17 cellular contexts compared by ENCODE assay signal in genomic region chr3:173055228-173055933, GRCh38.
"Had no signal": no experiment of that assay in that cellular context is flagged by ENCODE, and none has a peak within 500 bp of the region (broad histone marks: within the 10 kb centered on the region; RNA-seq: fewer than 3 reads in every experiment).

No MANE protein-coding gene starts in this region.

- H3K4me3 ChIP-seq: gastrocnemius medialis, left ventricle myocardium inferior, right atrium auricular region, transverse colon had no signal

- ATAC-seq: gastrocnemius medialis; natural killer cell; stimulated activated memory B cell treated with anti-CD40 and anti-IgM and Interleukin-4, amounts not matched to agents 10 μg/mL and 1 μg/mL and 100 μg/mL, for 72 hours had no signal

- H3K27me3 Mint-ChIP-seq: activated naive CD4-positive, alpha-beta T cell treated with anti-CD3 and anti-CD28 coated beads, Interleukin-2, amount 50 U/mL, for 24 hours; brain; central memory CD8-positive, alpha-beta T cell; memory B cell; stimulated activated memory B cell treated with anti-CD40 and anti-IgM and Interleukin-4, amounts not matched to agents 10 μg/mL and 1 μg/mL and 100 μg/mL, for 72 hours had no signal

- FAIRE-seq: small intestine had no signal

- H3K4me1 ChIP-seq: gastrocnemius medialis, left ventricle myocardium inferior, right atrium auricular region, transverse colon had no signal

- DNase-seq: activated CD4-positive, CD25-positive, alpha-beta regulatory T cell; activated effector memory CD4-positive, alpha-beta T cell treated with Interleukin-2 at 50 U/mL for 16 hours; amygdala; cortex of kidney; effector CD8-positive, alpha-beta T cell; gastrocnemius medialis; islet precursor cell; left ventricle myocardium inferior; natural killer cell; small intestine; transverse colon had no signal

- H3K27me3 ChIP-seq: gastrocnemius medialis, right atrium auricular region, transverse colon had no signal

- H3K36me3 ChIP-seq: gastrocnemius medialis, left ventricle myocardium inferior, right atrium auricular region, transverse colon had no signal

- H3K4me3 Mint-ChIP-seq: activated naive CD4-positive, alpha-beta T cell treated with anti-CD3 and anti-CD28 coated beads, Interleukin-2, amount 50 U/mL, for 24 hours; brain; central memory CD8-positive, alpha-beta T cell; memory B cell; natural killer cell; stimulated activated memory B cell treated with anti-CD40 and anti-IgM and Interleukin-4, amounts not matched to agents 10 μg/mL and 1 μg/mL and 100 μg/mL, for 72 hours had no signal

- H3K9me3 Mint-ChIP-seq: activated naive CD4-positive, alpha-beta T cell treated with anti-CD3 and anti-CD28 coated beads, Interleukin-2, amount 50 U/mL, for 24 hours; brain; natural killer cell had no signal

- H3K9me3 ChIP-seq: gastrocnemius medialis, left ventricle myocardium inferior, right atrium auricular region, transverse colon had no signal

- H3K4me1 Mint-ChIP-seq: activated naive CD4-positive, alpha-beta T cell treated with anti-CD3 and anti-CD28 coated beads, Interleukin-2, amount 50 U/mL, for 24 hours; brain; central memory CD8-positive, alpha-beta T cell; natural killer cell; stimulated activated memory B cell treated with anti-CD40 and anti-IgM and Interleukin-4, amounts not matched to agents 10 μg/mL and 1 μg/mL and 100 μg/mL, for 72 hours had no signal

- H3K36me3 Mint-ChIP-seq: activated naive CD4-positive, alpha-beta T cell treated with anti-CD3 and anti-CD28 coated beads, Interleukin-2, amount 50 U/mL, for 24 hours; brain; memory B cell; natural killer cell; stimulated activated memory B cell treated with anti-CD40 and anti-IgM and Interleukin-4, amounts not matched to agents 10 μg/mL and 1 μg/mL and 100 μg/mL, for 72 hours had no signal

- H3K27ac ChIP-seq: gastrocnemius medialis, left ventricle myocardium inferior, right atrium auricular region, transverse colon had no signal
